In the genomic region with DNA sequence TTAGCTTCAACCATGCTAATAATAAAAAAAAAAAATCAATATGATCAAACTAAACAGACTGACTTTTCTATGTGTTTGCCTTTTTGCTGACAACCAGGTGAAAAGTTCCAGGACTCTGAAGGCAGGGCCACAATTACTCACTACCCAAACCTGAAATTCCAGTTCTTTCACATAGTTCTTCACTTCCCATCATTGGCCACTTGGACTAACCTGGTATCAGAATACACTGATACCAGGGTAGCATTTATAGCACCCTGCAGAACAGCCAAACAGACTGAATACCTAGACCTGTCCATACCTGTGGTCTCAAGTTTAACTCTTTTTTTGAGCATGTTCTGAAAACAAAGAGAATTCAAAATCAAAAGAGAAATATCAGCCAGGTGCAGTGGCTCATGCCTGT, we compare ENCODE assay signal across 9 cellular contexts. TPM values are rescaled to one million over a fixed set of nuclear protein-coding genes. Genes with fewer than 3 reads are reported as not detected.
DNase-seq lines count a peak whose midpoint lies in the region; ATAC-seq, FAIRE-seq and TF ChIP-seq lines count a peak whose summit lies in the region.
"Had no signal": no experiment of that assay in that cellular context is flagged by ENCODE, and none has a peak within 500 bp of the region (broad histone marks: within the 10 kb centered on the region; RNA-seq: fewer than 3 reads in every experiment).

No MANE protein-coding gene starts in this region.

- DNase-seq in COLO668 (lab: John Stamatoyannopoulos, UW; ENCODE audit: unreplicated experiment): peak; percentile 70
- DNase-seq in GM12878 (ENCODE audit: low read depth, low spot score): no peak
- DNase-seq in stimulated activated naive CD4-positive, alpha-beta T cell (lab: John Stamatoyannopoulos, UW): no peak
- DNase-seq in cerebellum (ENCODE audit: low spot score): no peak
- no peak for DNase-seq in dorsolateral prefrontal cortex
- DNase-seq: cerebellar nuclear complex had no signal

- peaks cover 100% of the 10 kb centered on the region for H4K20me1 ChIP-seq in Loucy (ENCODE audit: insufficient read depth, low read length, poor library complexity, severe bottlenecking)
- H4K20me1 ChIP-seq in GM12878 (ENCODE audit: control insufficient read depth, insufficient read depth): no peaks in the 10 kb centered on the region; the same call in none of the 2 replicates

- no peak for TF ChIP-seq RAD21 in GM12878 (IDR thresholded peaks at IDR 0.05; ENCODE audit: insufficient read depth, low read depth, low read length)

- no peaks in the 10 kb centered on the region for H3K27me3 ChIP-seq in Loucy (ENCODE audit: insufficient read depth, low read length, poor library complexity, severe bottlenecking)
- no peaks in the 10 kb centered on the region for H3K27me3 ChIP-seq in GM12878 (replicated peaks in 1 of 2; ENCODE audit: control insufficient read depth in 2 of 2, insufficient read depth in 2 of 2, low read length in 1 of 2)
- no peaks in the 10 kb centered on the region for H3K27me3 ChIP-seq in muscle layer of duodenum (ENCODE audit: low read depth, low read length)
- H3K27me3 ChIP-seq in dorsolateral prefrontal cortex: no peaks in the 10 kb centered on the region

- no peak for TF ChIP-seq EP300 in GM12878 (IDR thresholded peaks at IDR 0.05; ENCODE audit: borderline replicate concordance in 1 of 2, control insufficient read depth in 1 of 2, low read depth in 2 of 2, low read length in 2 of 2)

- no peak for TF ChIP-seq POLR2A in GM12878 (IDR thresholded peaks at IDR 0.05; ENCODE audit: low read depth, low read length)

- no TSS peak for BruUV-seq in GM12878 (replicated peaks; lab: Mats Ljungman, UMichigan)

- H3K9me2 ChIP-seq in Loucy (replicated peaks; ENCODE audit: low read depth, low read length): no peaks in the 10 kb centered on the region

- H3K4me3 ChIP-seq in Loucy (ENCODE audit: low read length, poor library complexity, severe bottlenecking): no peak overlapping the region
- H3K4me3 ChIP-seq in GM12878: peak overlapping the region; percentile 46; the same call in 1 of the 2 replicates
- H3K4me3 ChIP-seq in muscle layer of duodenum (ENCODE audit: low read depth in 1 of 2, low read length in 2 of 2): no peak overlapping the region
- no peak overlapping the region for H3K4me3 ChIP-seq in dorsolateral prefrontal cortex

- in situ Hi-C loops in GM12878 (cut with MboI): no loop called here

- no peak overlapping the region for H3K9ac ChIP-seq in Loucy (ENCODE audit: low read depth, low read length, poor library complexity, severe bottlenecking)
- H3K9ac ChIP-seq in GM12878 (ENCODE audit: control insufficient read depth, insufficient read depth, low read length): peak overlapping the region; percentile 70

- no peak for FAIRE-seq in GM12878 (lab: Jason Lieb, UNC)

- RAD21 ChIA-PET in GM12878 (lab: Charles Lee; ENCODE audit: unreplicated experiment): interaction anchor here (0.7 to 4.0 kb wide), 7 partner anchors 9 to 217 kb away, joined by 3 to 29 read pairs (median 11); no protein-coding TSS in a partner anchor

- intact Hi-C loops in GM12878 (cut with micrococcal nuclease; ENCODE audit: unreplicated experiment) (no loop called here), dorsolateral prefrontal cortex (cut with DNase I) (loop anchor here in 1 of 2 donors (5.0 kb wide), 1 partner anchor 207 kb away; a partner anchor contains a TSS)

- H3K9me3 ChIP-seq in Loucy (ENCODE audit: insufficient read depth, low read depth, low read length) (no peaks in the 10 kb centered on the region), GM12878 (replicated peaks; ENCODE audit: control insufficient read depth, insufficient read depth, low read length) (peaks cover 2% of the 10 kb centered on the region), muscle layer of duodenum (ENCODE audit: control insufficient read depth in 1 of 2, low read length in 2 of 2) (no peaks in the 10 kb centered on the region)

- POLR2A ChIA-PET in GM12878 (lab: Charles Lee): no interaction called here

- H3K27ac ChIP-seq in GM12878 (ENCODE audit: control insufficient read depth, insufficient read depth) (peak overlapping the region; percentile 92), muscle layer of duodenum (ENCODE audit: low read length) (peak overlapping the region; percentile 3), dorsolateral prefrontal cortex (no peak overlapping the region)

- peaks cover 100% of the 10 kb centered on the region for H3K79me2 ChIP-seq in Loucy (ENCODE audit: insufficient read depth, low read length)
- peaks cover 99% of the 10 kb centered on the region for H3K79me2 ChIP-seq in GM12878 (ENCODE audit: control insufficient read depth, insufficient read depth, low read length)

- H3K4me2 ChIP-seq in Loucy (ENCODE audit: low read depth, low read length, poor library complexity, severe bottlenecking) (peak overlapping the region; percentile 52), GM12878 (ENCODE audit: control insufficient read depth, insufficient read depth) (peak overlapping the region; percentile 92)

- SMC1A ChIA-PET in GM12878 (lab: Charles Lee; ENCODE audit: uncharacterized antibody, unreplicated experiment): interaction anchor here (1.1 to 16.0 kb wide), 7 partner anchors 9 to 181 kb away, joined by 3 to 308 read pairs (median 16); a partner anchor contains a TSS

- ATAC-seq in GM12878 (peak; percentile 16), HG03196 (IDR thresholded peaks at IDR 0.05; ENCODE audit: unreplicated experiment) (no peak)

- CTCF ChIA-PET in GM12878 (lab: Yijun Ruan, JAX): interaction anchor here (1.2 to 13.8 kb wide), 8 partner anchors 18 to 216 kb away, joined by 3 to 160 read pairs (median 7); no protein-coding TSS in a partner anchor

- H3F3A ChIP-seq in Loucy (ENCODE audit: low read depth): no peaks in the 10 kb centered on the region

- TF ChIP-seq CTCF in Loucy (conservative IDR thresholded peaks at IDR 0.05; ENCODE audit: low read length) (no peak), GM12878 (IDR thresholded peaks at IDR 0.05 in 2 of 3, conservative IDR thresholded peaks at IDR 0.05 in 1 of 3; ENCODE audit: control insufficient read depth in 2 of 3, extremely low read depth in 1 of 3, insufficient read depth in 1 of 3, low read depth in 3 of 3, low read length in 3 of 3) (no peak), dorsolateral prefrontal cortex (IDR thresholded peaks at IDR 0.05 in 54 of 56, conservative IDR thresholded peaks at IDR 0.05 in 2 of 56; ENCODE audit: low read depth in 1 of 56, partially characterized antibody in 56 of 56) (no peak)

- H3K36me3 ChIP-seq in Loucy (ENCODE audit: insufficient read depth, low read length): peaks cover 68% of the 10 kb centered on the region
- peaks cover 2 to 15% of the 10 kb centered on the region in 2 experiments; a peak in 3 of 4 replicates for H3K36me3 ChIP-seq in GM12878 (ENCODE audit: control insufficient read depth in 2 of 2, insufficient read depth in 2 of 2, low read length in 1 of 2)
- no peaks in the 10 kb centered on the region for H3K36me3 ChIP-seq in muscle layer of duodenum (ENCODE audit: control insufficient read depth in 1 of 2, insufficient read depth in 2 of 2, low read length in 2 of 2)

- H2AFZ ChIP-seq in Loucy (ENCODE audit: low read length) (no peak overlapping the region), GM12878 (ENCODE audit: control insufficient read depth, low read depth, low read length) (no peak overlapping the region)

- H3K4me1 ChIP-seq in Loucy (ENCODE audit: insufficient read depth, low read length, poor library complexity, severe bottlenecking) (peaks cover 69% of the 10 kb centered on the region), GM12878 (ENCODE audit: control insufficient read depth, insufficient read depth, low read length) (peaks cover 45% of the 10 kb centered on the region), muscle layer of duodenum (ENCODE audit: control insufficient read depth in 1 of 2, insufficient read depth in 2 of 2, low read length in 2 of 2) (peaks cover 11 to 18% of the 10 kb centered on the region in 2 donors)

TF ChIP-seq in GM12878, 131 proteins besides CTCF, POLR2A, EP300 and RAD21:
- TF ChIP-seq SIX5 (IDR thresholded peaks at IDR 0.05; ENCODE audit: low read depth, low read length, severe bottlenecking) (no peak), MTA2 (IDR thresholded peaks at IDR 0.05; ENCODE audit: low read depth) (no peak), MEF2A (IDR thresholded peaks at IDR 0.05; ENCODE audit: insufficient read depth, low read depth, low read length) (no peak), TAF1 (IDR thresholded peaks at IDR 0.05; ENCODE audit: borderline replicate concordance, low read depth, low read length) (no peak), ETV6 (conservative IDR thresholded peaks at IDR 0.05 in 1 of 2, IDR thresholded peaks at IDR 0.05 in 1 of 2; ENCODE audit: borderline replicate concordance in 1 of 2, low read depth in 1 of 2) (no peak)
- TF ChIP-seq, protein P1, sequence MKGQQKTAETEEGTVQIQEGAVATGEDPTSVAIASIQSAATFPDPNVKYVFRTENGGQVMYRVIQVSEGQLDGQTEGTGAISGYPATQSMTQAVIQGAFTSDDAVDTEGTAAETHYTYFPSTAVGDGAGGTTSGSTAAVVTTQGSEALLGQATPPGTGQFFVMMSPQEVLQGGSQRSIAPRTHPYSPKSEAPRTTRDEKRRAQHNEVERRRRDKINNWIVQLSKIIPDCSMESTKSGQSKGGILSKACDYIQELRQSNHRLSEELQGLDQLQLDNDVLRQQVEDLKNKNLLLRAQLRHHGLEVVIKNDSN (IDR thresholded peaks at IDR 0.05; ENCODE audit: borderline replicate concordance, extremely low read length, insufficient read depth, low read depth, low read length): no peak

RNA-seq across cellular contexts. Expression of a gene that starts 25.1 kb away (rescaled TPM):
- total RNA-seq in GM12878 (2013; cell fraction: nucleolus; rRNA removed): 78.0 and 86.2 TPM in 2 replicates
- total RNA-seq in GM12878 (2014; rRNA removed): 45.7 and 49.2 TPM in 2 replicates
- 55.1 and 59.4 TPM in 2 replicates for total RNA-seq in GM12878 (2014; rRNA removed; fragmentation: Illumina TruSeq; extraction: Trizol)
- 70.5 and 74.2 TPM in 2 replicates for total RNA-seq in GM12878 (2021)
- 22.7 TPM for polyA plus RNA-seq in GM12878 (2011; ENCODE audit: low read depth)
- 83.5 and 97.6 TPM in 2 replicates for polyA plus RNA-seq in GM12878 (2011; rRNA removed)
- polyA plus RNA-seq in GM12878 (2011; cell fraction: cytosol; rRNA removed): 55.7 and 60.5 TPM in 2 replicates
- polyA plus RNA-seq in GM12878 (2011; cell fraction: nucleus; rRNA removed): 49.6 and 50.3 TPM in 2 replicates
- 35.2 and 60.8 TPM in 2 replicates for polyA plus RNA-seq in GM12878 (2012)
- 91.6 and 118 TPM in 2 replicates for polyA plus RNA-seq in GM12878 (2014; fragmentation: Illumina TruSeq; extraction: Trizol)
- 10 to 100 TPM; 43.3 to 43.5 TPM for polyA plus RNA-seq in GM12878 (2014; fragmentation: Nextera tagmentation; extraction: Ambion mirVana)
- 46.8 and 47.9 TPM in 2 replicates for polyA plus RNA-seq in GM12878 (2014; rRNA removed)
- polyA plus RNA-seq in GM12878 (2016; fragmentation: Nextera tagmentation; extraction: Ambion mirVana): 10 to 100 TPM; 56.2 to 64.0 TPM
- 93.0 and 151 TPM in 2 replicates for polyA minus RNA-seq in GM12878 (2011; rRNA and poly(A)+ RNA removed)
- 33.3 and 41.4 TPM in 2 replicates for polyA minus RNA-seq in GM12878 (2011; cell fraction: cytosol; rRNA and poly(A)+ RNA removed)
- polyA minus RNA-seq in GM12878 (2011; cell fraction: nucleus; rRNA and poly(A)+ RNA removed): 49.9 and 69.4 TPM in 2 replicates
- 17.1 TPM for total RNA-seq in cerebellum
- 10 to 100 TPM in 119 of 120 experiments, 1 to 10 TPM in 1; 9.7 to 41.8 (median 20.2) TPM for total RNA-seq in dorsolateral prefrontal cortex

Comparison
In these comparisons a context has a peak if more than half of its experiments do, and no peak if none do; other contexts are left out.
1. H3K27ac ChIP-seq: peak in GM12878 (single experiment) and muscle layer of duodenum (single experiment); none in dorsolateral prefrontal cortex (0 of 59).